ENCODE assay signal across 8 cellular contexts in genomic region chr5:139392678-139393496, GRCh38.
A peak's percentile ranks its signal among the peaks of the same experiment; 100 is the strongest.
DNase-seq lines count a peak whose midpoint lies in the region; ATAC-seq and TF ChIP-seq lines count a peak whose summit lies in the region.

No MANE protein-coding gene starts in this region.

- H3K27me3 ChIP-seq in HL-60 (ENCODE audit: insufficient read depth, poor library complexity, severe bottlenecking), result no peaks in the 10 kb centered on the region

- ATAC-seq in GM19438 (IDR thresholded peaks at IDR 0.05; ENCODE audit: low read depth, unreplicated experiment), result peak; percentile 36

- H3K4me3 ChIP-seq in HL-60 (replicated peaks; ENCODE audit: insufficient read depth, low read length) (peak overlapping the region; percentile 29), iPS-18c (ENCODE audit: insufficient read depth, low read depth, low read length) (peak overlapping the region; percentile 61)

- peak overlapping the region; percentile 50 for H3K27ac ChIP-seq in HL-60 (replicated peaks)

- TF ChIP-seq CTCF in HL-60 (IDR thresholded peaks at IDR 0.05; ENCODE audit: insufficient read depth, low read length), result no peak

- DNase-seq in D341Med (ENCODE audit: low spot score) (peak; percentile 93), HL-60 (ENCODE audit: low read depth in 1 of 2, low spot score in 1 of 2) (peak; percentile 38 to 62), T follicular helper cell (ENCODE audit: low read depth) (peak; percentile 60), amniotic epithelial cell (ENCODE audit: low read depth) (peak; percentile 67), NCI-H226 (no peak)
- peak; percentile 60 for DNase-seq in stimulated activated CD4-positive, alpha-beta T cell treated with anti-CD3 and anti-CD28 coated beads, Interleukin-2, amount 100 ng/mL, for 4 hours (ENCODE audit: low read depth)

- H3K9me3 ChIP-seq in iPS-18c (ENCODE audit: control insufficient read depth, insufficient read depth, low read length), result no peaks in the 10 kb centered on the region
